Comparison of ENCODE assay signal across 1 cellular context in the genomic region with DNA sequence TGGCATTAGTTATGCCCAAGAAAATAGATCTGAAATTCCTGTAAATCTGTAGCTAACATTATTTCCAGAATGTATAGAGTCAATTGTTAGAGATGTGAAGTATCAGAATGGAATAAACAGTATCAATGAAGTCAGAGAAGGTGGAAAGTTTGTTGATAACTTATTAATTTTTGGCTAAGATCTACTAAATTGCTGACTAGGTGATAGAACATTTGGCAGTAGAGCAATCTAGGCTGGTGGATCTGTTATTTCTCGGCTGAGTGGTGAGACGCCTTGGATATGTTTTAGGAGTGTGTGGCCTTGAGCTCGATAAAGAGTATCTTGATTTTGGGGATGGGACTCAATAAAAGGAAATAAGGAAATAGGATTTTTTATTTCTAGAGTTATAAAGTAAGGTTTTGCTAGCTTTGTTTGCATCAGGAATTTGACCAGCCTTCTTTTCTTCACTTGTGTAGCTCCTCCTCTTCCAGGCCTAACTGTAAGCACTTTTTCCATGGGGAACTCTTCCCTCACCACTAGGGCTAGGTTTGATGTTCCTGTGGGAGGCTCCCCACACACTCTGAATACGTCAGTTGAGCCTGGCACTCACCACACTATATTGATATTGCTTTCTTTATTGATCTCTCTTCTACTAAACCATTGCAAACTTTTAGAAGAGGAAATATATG.
TF ChIP-seq lines count a peak whose summit lies in the region.

No MANE protein-coding gene starts in this region.

TF ChIP-seq in WTC11, 78 proteins besides CTCF, POLR2A, EP300 and RAD21 (continued from another document):
- TF ChIP-seq AFF4 (CRISPR knock-in tag; IDR thresholded peaks at IDR 0.05; ENCODE audit: borderline replicate concordance) (no peak), MYBL2 (CRISPR knock-in tag; IDR thresholded peaks at IDR 0.05) (no peak), FOXJ3 (CRISPR knock-in tag; IDR thresholded peaks at IDR 0.05; ENCODE audit: borderline replicate concordance) (no peak), RELA (CRISPR knock-in tag; IDR thresholded peaks at IDR 0.05; ENCODE audit: borderline replicate concordance) (no peak), OVOL2 (CRISPR knock-in tag; IDR thresholded peaks at IDR 0.05; ENCODE audit: borderline replicate concordance) (no peak)
- TF ChIP-seq, protein P1, sequence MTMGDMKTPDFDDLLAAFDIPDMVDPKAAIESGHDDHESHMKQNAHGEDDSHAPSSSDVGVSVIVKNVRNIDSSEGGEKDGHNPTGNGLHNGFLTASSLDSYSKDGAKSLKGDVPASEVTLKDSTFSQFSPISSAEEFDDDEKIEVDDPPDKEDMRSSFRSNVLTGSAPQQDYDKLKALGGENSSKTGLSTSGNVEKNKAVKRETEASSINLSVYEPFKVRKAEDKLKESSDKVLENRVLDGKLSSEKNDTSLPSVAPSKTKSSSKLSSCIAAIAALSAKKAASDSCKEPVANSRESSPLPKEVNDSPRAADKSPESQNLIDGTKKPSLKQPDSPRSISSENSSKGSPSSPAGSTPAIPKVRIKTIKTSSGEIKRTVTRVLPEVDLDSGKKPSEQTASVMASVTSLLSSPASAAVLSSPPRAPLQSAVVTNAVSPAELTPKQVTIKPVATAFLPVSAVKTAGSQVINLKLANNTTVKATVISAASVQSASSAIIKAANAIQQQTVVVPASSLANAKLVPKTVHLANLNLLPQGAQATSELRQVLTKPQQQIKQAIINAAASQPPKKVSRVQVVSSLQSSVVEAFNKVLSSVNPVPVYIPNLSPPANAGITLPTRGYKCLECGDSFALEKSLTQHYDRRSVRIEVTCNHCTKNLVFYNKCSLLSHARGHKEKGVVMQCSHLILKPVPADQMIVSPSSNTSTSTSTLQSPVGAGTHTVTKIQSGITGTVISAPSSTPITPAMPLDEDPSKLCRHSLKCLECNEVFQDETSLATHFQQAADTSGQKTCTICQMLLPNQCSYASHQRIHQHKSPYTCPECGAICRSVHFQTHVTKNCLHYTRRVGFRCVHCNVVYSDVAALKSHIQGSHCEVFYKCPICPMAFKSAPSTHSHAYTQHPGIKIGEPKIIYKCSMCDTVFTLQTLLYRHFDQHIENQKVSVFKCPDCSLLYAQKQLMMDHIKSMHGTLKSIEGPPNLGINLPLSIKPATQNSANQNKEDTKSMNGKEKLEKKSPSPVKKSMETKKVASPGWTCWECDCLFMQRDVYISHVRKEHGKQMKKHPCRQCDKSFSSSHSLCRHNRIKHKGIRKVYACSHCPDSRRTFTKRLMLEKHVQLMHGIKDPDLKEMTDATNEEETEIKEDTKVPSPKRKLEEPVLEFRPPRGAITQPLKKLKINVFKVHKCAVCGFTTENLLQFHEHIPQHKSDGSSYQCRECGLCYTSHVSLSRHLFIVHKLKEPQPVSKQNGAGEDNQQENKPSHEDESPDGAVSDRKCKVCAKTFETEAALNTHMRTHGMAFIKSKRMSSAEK (CRISPR knock-in tag; IDR thresholded peaks at IDR 0.05; ENCODE audit: borderline replicate concordance) = no peak
